ENCODE assay signal across 8 cellular contexts in genomic region chr11:120335928-120336640, GRCh38. TPM values are rescaled to one million over a fixed set of nuclear protein-coding genes. Genes with fewer than 3 reads are reported as not detected.
DNase-seq lines count a peak whose midpoint lies in the region; ATAC-seq and TF ChIP-seq lines count a peak whose summit lies in the region.

Gene ARHGEF12 (plus strand): TSS chr11:120336413. CDS start chr11:120337244, 831 bp downstream.

- H3K4me3 ChIP-seq in WERI-Rb-1 (ENCODE audit: low read depth, low read length) (peak within 1 kb of the TSS; percentile 98), breast epithelium (peak within 1 kb of the TSS; percentile 87 to 91 (median 90)), iPS-20b (ENCODE audit: low read length) (peak within 1 kb of the TSS; percentile 97), skeletal muscle tissue (ENCODE audit: low read length in 3 of 3) (peak within 1 kb of the TSS; percentile 80 to 97 (median 94))

- H3K4me1 ChIP-seq in breast epithelium = peaks cover 4 to 10% of the 10 kb centered on the region in 2 donors
- peaks cover 8% of the 10 kb centered on the region for H3K4me1 ChIP-seq in iPS-20b (ENCODE audit: insufficient read depth, low read length)
- peaks cover 10 to 32% (median 19%) of the 10 kb centered on the region in 3 donors for H3K4me1 ChIP-seq in skeletal muscle tissue (ENCODE audit: control insufficient read depth in 3 of 3, insufficient read depth in 3 of 3, low read length in 3 of 3)

- DNase-seq in GM13977 (ENCODE audit: low spot score) (peak; percentile 95), NCI-H2107 (lab: John Stamatoyannopoulos, UW) (peak; percentile 90), WERI-Rb-1 (peak; percentile 96), breast epithelium (ENCODE audit: low spot score in 2 of 2) (peak; percentile 92 to 95)

- TF ChIP-seq CTCF in GM13977 (IDR thresholded peaks at IDR 0.05; ENCODE audit: extremely low read depth, insufficient read depth, missing control alignments) (peak; percentile 55), WERI-Rb-1 (IDR thresholded peaks at IDR 0.05; ENCODE audit: low read depth, low read length) (peak; percentile 36; the same call in 1 of the 2 replicates), breast epithelium (IDR thresholded peaks at IDR 0.05) (no peak)

- ATAC-seq in HG02884 (IDR thresholded peaks at IDR 0.05; ENCODE audit: unreplicated experiment) = peak; percentile 50
- no peak for ATAC-seq in HG03469 (IDR thresholded peaks at IDR 0.05; ENCODE audit: unreplicated experiment)

- in situ Hi-C loops in GM13977 (cut with MboI; ENCODE audit: low pct_unique_long_range_greater_than_20kb, low sequenced_read_pairs, unreplicated experiment) = no loop called here

- H3K36me3 ChIP-seq in WERI-Rb-1 (peaks cover 3% of the 10 kb centered on the region; the same call in 1 of the 2 replicates), breast epithelium (no peaks in the 10 kb centered on the region), iPS-20b (ENCODE audit: insufficient read depth, low read depth, low read length) (peaks cover 9% of the 10 kb centered on the region), skeletal muscle tissue (ENCODE audit: control insufficient read depth in 3 of 3, insufficient read depth in 3 of 3, low read length in 3 of 3) (peaks cover 0 to 4% (median 0%) of the 10 kb centered on the region in 3 donors)

- H3K27me3 ChIP-seq in WERI-Rb-1 (ENCODE audit: insufficient read depth, low read depth, severe bottlenecking) (no peaks in the 10 kb centered on the region), breast epithelium (no peaks in the 10 kb centered on the region), iPS-20b (ENCODE audit: insufficient read depth, low read length) (no peaks in the 10 kb centered on the region), skeletal muscle tissue (ENCODE audit: control insufficient read depth in 3 of 3, insufficient read depth in 3 of 3, low read length in 3 of 3) (no peaks in the 10 kb centered on the region)

- no peaks in the 10 kb centered on the region for H3K9me3 ChIP-seq in WERI-Rb-1 (ENCODE audit: severe bottlenecking)
- H3K9me3 ChIP-seq in breast epithelium = no peaks in the 10 kb centered on the region
- H3K9me3 ChIP-seq in iPS-20b (ENCODE audit: insufficient read depth, low read depth, low read length) = no peaks in the 10 kb centered on the region
- H3K9me3 ChIP-seq in skeletal muscle tissue (ENCODE audit: control insufficient read depth in 3 of 3, low read length in 3 of 3) = no peaks in the 10 kb centered on the region

- peak; percentile 72 for TF ChIP-seq POLR2A in breast epithelium (IDR thresholded peaks at IDR 0.05)

- H3K27ac ChIP-seq in WERI-Rb-1 = peak within 1 kb of the TSS; percentile 90
- H3K27ac ChIP-seq in breast epithelium = peak within 1 kb of the TSS; percentile 98
- peak within 1 kb of the TSS; percentile 53 for H3K27ac ChIP-seq in iPS-20b (ENCODE audit: low read length)
- H3K27ac ChIP-seq in skeletal muscle tissue (ENCODE audit: low read depth, low read length) = peak within 1 kb of the TSS; percentile 92

- H3K9ac ChIP-seq in iPS-20b (ENCODE audit: low read depth, low read length) = peak within 1 kb of the TSS; percentile 85
- H3K9ac ChIP-seq in skeletal muscle tissue (ENCODE audit: low read depth in 1 of 3, low read length in 3 of 3) = peak within 1 kb of the TSS; percentile 94 to 98 (median 95)

- intact Hi-C loops in breast epithelium (cut with DNase I; ENCODE audit: low total_unique reads) = no loop called here

RNA-seq across cellular contexts. Expression of gene ARHGEF12, which starts in this region (rescaled TPM):
- total RNA-seq in breast epithelium = 100 to 1,000 TPM in 2 of 3 donors, 10 to 100 TPM in 1; 83.4 to 192 (median 145) TPM
- 59.5 TPM for total RNA-seq in skeletal muscle tissue

Comparison
In these comparisons a context has a peak if more than half of its experiments do, and no peak if none do; other contexts are left out.
1. CTCF ChIP-seq: peak in GM13977 (single experiment) and WERI-Rb-1 (single experiment); none in breast epithelium (0 of 3).
2. Peak in every context shown above with its lines, with median percentiles within 50 percentile points of each other: DNase-seq, H3K27ac ChIP-seq and H3K4me3 ChIP-seq.